ENCODE assay signal across 28 cellular contexts in genomic region chr13:83499286-83499685, GRCh38.
DNase-seq lines count a peak whose midpoint lies in the region; ATAC-seq and TF ChIP-seq lines count a peak whose summit lies in the region.
"Had no signal": no experiment of that assay in that cellular context is flagged by ENCODE, and none has a peak within 500 bp of the region (broad histone marks: within the 10 kb centered on the region; RNA-seq: fewer than 3 reads in every experiment).

No MANE protein-coding gene starts in this region.

- no peak for ATAC-seq in stimulated activated memory B cell treated with anti-CD40 and anti-IgM and Interleukin-4, amounts not matched to agents 10 μg/mL and 1 μg/mL and 100 μg/mL, for 72 hours
- ATAC-seq: activated naive CD4-positive, alpha-beta T cell treated with anti-CD3 and anti-CD28 coated beads, Interleukin-2, amount 50 U/mL, for 72 hours; left lung; stimulated activated naive CD8-positive, alpha-beta T cell treated with anti-CD3 and anti-CD28 coated beads, Interleukin-15, Interleukin-2, amounts not matched to agents 100 U/mL and 50 U/mL, for 24 hours had no signal

- TF ChIP-seq CTCF in glutamatergic neuron (IDR thresholded peaks at IDR 0.05; ENCODE audit: partially characterized antibody, unreplicated experiment), result no peak

- no peak overlapping the region for H3K27ac Mint-ChIP-seq in stimulated activated memory B cell treated with anti-CD40 and anti-IgM and Interleukin-4, amounts not matched to agents 10 μg/mL and 1 μg/mL and 100 μg/mL, for 72 hours
- H3K27ac Mint-ChIP-seq in glutamatergic neuron (ENCODE audit: unreplicated experiment), result no peak overlapping the region
- H3K27ac Mint-ChIP-seq: activated naive CD4-positive, alpha-beta T cell treated with anti-CD3 and anti-CD28 coated beads, Interleukin-2, amount 50 U/mL, for 72 hours; CD4-positive, alpha-beta memory T cell; memory B cell; nephron had no signal

- no peaks in the 10 kb centered on the region for H3K36me3 Mint-ChIP-seq in stimulated activated memory B cell treated with anti-CD40 and anti-IgM and Interleukin-4, amounts not matched to agents 10 μg/mL and 1 μg/mL and 100 μg/mL, for 72 hours
- H3K36me3 Mint-ChIP-seq in glutamatergic neuron (ENCODE audit: unreplicated experiment), result no peaks in the 10 kb centered on the region
- H3K36me3 Mint-ChIP-seq: CD4-positive, alpha-beta memory T cell; memory B cell had no signal

- peak; percentile 22 for DNase-seq in NCI-H446 treated with DMSO at 0.1 percent for 48 hours (lab: John Stamatoyannopoulos, UW)
- no peak for DNase-seq in NCI-H446 (lab: John Stamatoyannopoulos, UW)
- peak; percentile 51 for DNase-seq in MG63
- peak; percentile 49 for DNase-seq in astrocyte of the hippocampus (ENCODE audit: low read depth, low spot score)
- DNase-seq in stromal cell of bone marrow (ENCODE audit: low read depth), result peak; percentile 3
- DNase-seq in NCI-H1694 treated with DMSO at 0.1 percent for 48 hours (lab: John Stamatoyannopoulos, UW), result no peak
- DNase-seq in glutamatergic neuron, result no peak
- DNase-seq: activated CD4-positive, alpha-beta T cell treated with anti-CD3 and anti-CD28 coated beads for 48 hours; activated effector memory CD4-positive, alpha-beta T cell treated with Interleukin-2 at 50 U/mL for 16 hours; CD4-positive, alpha-beta memory T cell; colonic mucosa; effector CD4-positive, alpha-beta T cell; H9; islet precursor cell; left lung; NCI-H1048; NCI-H2171; NCI-H526; SIG-M5; small intestine; stimulated activated naive CD8-positive, alpha-beta T cell treated with anti-CD3 and anti-CD28 coated beads, Interleukin-15, Interleukin-2, amounts not matched to agents 100 U/mL and 50 U/mL, for 24 hours; T1000; uterus had no signal

- H3K9me3 ChIP-seq in MG63, result peaks cover 2% of the 10 kb centered on the region; the same call in 1 of the 2 replicates
- H3K9me3 ChIP-seq: A549, colonic mucosa, left lung, uterus had no signal

- H3K4me3 Mint-ChIP-seq in stimulated activated memory B cell treated with anti-CD40 and anti-IgM and Interleukin-4, amounts not matched to agents 10 μg/mL and 1 μg/mL and 100 μg/mL, for 72 hours, result no peak overlapping the region
- no peak overlapping the region for H3K4me3 Mint-ChIP-seq in glutamatergic neuron (ENCODE audit: unreplicated experiment)
- H3K4me3 Mint-ChIP-seq: CD4-positive, alpha-beta memory T cell; H9; memory B cell; nephron had no signal

- H3K36me3 ChIP-seq in MG63, result no peaks in the 10 kb centered on the region
- H3K36me3 ChIP-seq: colonic mucosa, left lung had no signal

- no peaks in the 10 kb centered on the region for H3K4me1 Mint-ChIP-seq in stimulated activated memory B cell treated with anti-CD40 and anti-IgM and Interleukin-4, amounts not matched to agents 10 μg/mL and 1 μg/mL and 100 μg/mL, for 72 hours
- no peaks in the 10 kb centered on the region for H3K4me1 Mint-ChIP-seq in glutamatergic neuron (ENCODE audit: low read depth, unreplicated experiment)
- H3K4me1 Mint-ChIP-seq: CD4-positive, alpha-beta memory T cell; H9; memory B cell; nephron had no signal

- peaks cover 2% of the 10 kb centered on the region for H3K9me3 Mint-ChIP-seq in stimulated activated memory B cell treated with anti-CD40 and anti-IgM and Interleukin-4, amounts not matched to agents 10 μg/mL and 1 μg/mL and 100 μg/mL, for 72 hours
- H3K9me3 Mint-ChIP-seq in glutamatergic neuron (ENCODE audit: unreplicated experiment), result no peaks in the 10 kb centered on the region
- H3K9me3 Mint-ChIP-seq: H9, nephron had no signal

- H3K27me3 ChIP-seq in MG63, result no peaks in the 10 kb centered on the region
- H3K27me3 ChIP-seq: colonic mucosa, left lung, uterus had no signal

- H3K27me3 Mint-ChIP-seq in stimulated activated memory B cell treated with anti-CD40 and anti-IgM and Interleukin-4, amounts not matched to agents 10 μg/mL and 1 μg/mL and 100 μg/mL, for 72 hours, result no peaks in the 10 kb centered on the region
- H3K27me3 Mint-ChIP-seq in glutamatergic neuron (ENCODE audit: unreplicated experiment), result no peaks in the 10 kb centered on the region
- H3K27me3 Mint-ChIP-seq: CD4-positive, alpha-beta memory T cell; memory B cell had no signal

- H3K4me3 ChIP-seq in MG63, result no peak overlapping the region
- H3K4me3 ChIP-seq: A549, colonic mucosa, left lung, uterus had no signal

Comparison
In these comparisons a context has a peak if more than half of its experiments do, and no peak if none do; other contexts are left out.
1. DNase-seq: peak in NCI-H446 treated with DMSO at 0.1 percent for 48 hours (single experiment), MG63 (single experiment), astrocyte of the hippocampus (single experiment) and stromal cell of bone marrow (single experiment); none in NCI-H446 (0 of 2), NCI-H1694 treated with DMSO at 0.1 percent for 48 hours (single experiment) and glutamatergic neuron (single experiment).